In genomic region chr21:45220714-45221113, GRCh38 we compare ENCODE assay signal across 22 cellular contexts.
"Had no signal": no experiment of that assay in that cellular context is flagged by ENCODE, and none has a peak within 500 bp of the region (broad histone marks: within the 10 kb centered on the region; RNA-seq: fewer than 3 reads in every experiment).

No MANE protein-coding gene starts in this region.

- H3K27ac Mint-ChIP-seq: activated CD8-positive, alpha-beta memory T cell treated with anti-CD3 and anti-CD28 coated beads, Interleukin-2, amount 10 ng/mL, durations not matched to agents 7 days and 5 days; activated naive CD4-positive, alpha-beta T cell treated with anti-CD3 and anti-CD28 coated beads, Interleukin-2, amount 50 U/mL, for 72 hours; activated naive CD8-positive, alpha-beta T cell treated with anti-CD3 and anti-CD28 coated beads, Interleukin-2, amount 50 U/mL, for 24 hours; activated T-cell treated with anti-CD3 and anti-CD28 coated beads, Interleukin-2, amount 50 U/mL, for 24 hours; activated T-helper 1 cell treated with anti-CD3 and anti-CD28 coated beads, Interleukin-12 subunit alpha, Interleukin-12 subunit beta, Interleukin-2, Interleukin-4 antibody, amounts not matched to agents 30 ng/mL and 10 ng/mL and 1 ng/mL, durations not matched to agents 14 hours and 24 hours and 36 hours; T-helper 1 cell treated with Interleukin-12 subunit alpha and Interleukin-12 subunit beta and Interleukin-4 antibody, amounts not matched to agents 30 μg/mL and 1 μg/mL, for 36 hours; WTC11 had no signal

- H3K4me3 ChIP-seq: colonic mucosa, Peyer's patch had no signal

- H3K36me3 ChIP-seq: colonic mucosa had no signal

- H3K4me3 Mint-ChIP-seq: activated CD8-positive, alpha-beta memory T cell treated with anti-CD3 and anti-CD28 coated beads, Interleukin-2, amount 10 ng/mL, durations not matched to agents 7 days and 5 days; activated naive CD8-positive, alpha-beta T cell treated with anti-CD3 and anti-CD28 coated beads, Interleukin-2, amount 50 U/mL, for 24 hours; activated T-cell treated with anti-CD3 and anti-CD28 coated beads, Interleukin-2, amount 50 U/mL, for 24 hours; activated T-helper 1 cell treated with anti-CD3 and anti-CD28 coated beads, Interleukin-12 subunit alpha, Interleukin-12 subunit beta, Interleukin-2, Interleukin-4 antibody, amounts not matched to agents 30 ng/mL and 10 ng/mL and 1 ng/mL, durations not matched to agents 14 hours and 24 hours and 36 hours; T-helper 1 cell treated with Interleukin-12 subunit alpha and Interleukin-12 subunit beta and Interleukin-4 antibody, amounts not matched to agents 30 μg/mL and 1 μg/mL, for 36 hours; WTC11 had no signal

- H3K27ac ChIP-seq: brain microvascular endothelial cell, colonic mucosa, Peyer's patch had no signal

- H3K27me3 Mint-ChIP-seq: activated naive CD8-positive, alpha-beta T cell treated with anti-CD3 and anti-CD28 coated beads, Interleukin-2, amount 50 U/mL, for 24 hours; activated T-cell treated with anti-CD3 and anti-CD28 coated beads, Interleukin-2, amount 50 U/mL, for 24 hours had no signal

- DNase-seq: activated CD4-positive, CD25-positive, alpha-beta regulatory T cell treated with anti-CD3 and anti-CD28 coated beads, Interleukin-2, amount 50 U/mL, for 72 hours; activated CD8-positive, alpha-beta memory T cell treated with anti-CD3 and anti-CD28 coated beads, Interleukin-2, amount 10 ng/mL, durations not matched to agents 7 days and 5 days; activated effector memory CD4-positive, alpha-beta T cell treated with anti-CD3 and anti-CD28 coated beads, Interleukin-2, amount 50 U/mL, for 16 hours; activated naive CD4-positive, alpha-beta T cell treated with Interleukin-2 at 50 U/mL for 16 hours; activated naive CD8-positive, alpha-beta T cell treated with anti-CD3 and anti-CD28 coated beads, Interleukin-2, amount 50 U/mL, for 24 hours; activated T-cell treated with anti-CD3 and anti-CD28 coated beads, Interleukin-2, amount 50 U/mL, for 24 hours; amniotic stem cell; brain microvascular endothelial cell; cerebellar nuclear complex; colonic mucosa; NCI-H1105 treated with DMSO at 0.1 percent for 48 hours; NCI-H1436 treated with DMSO at 0.1 percent for 48 hours; NCI-H187 treated with DMSO at 0.1 percent for 48 hours; NCI-H2081 treated with DMSO at 0.1 percent for 48 hours; NCI-H446; NCI-H524; Peyer's patch; SHP77 had no signal

- H3K9me3 ChIP-seq: colonic mucosa, Peyer's patch had no signal

- ATAC-seq: activated CD8-positive, alpha-beta memory T cell treated with anti-CD3 and anti-CD28 coated beads, Interleukin-2, amount 10 ng/mL, durations not matched to agents 7 days and 5 days; activated naive CD4-positive, alpha-beta T cell treated with anti-CD3 and anti-CD28 coated beads, Interleukin-2, amount 50 U/mL, for 72 hours; activated naive CD8-positive, alpha-beta T cell treated with anti-CD3 and anti-CD28 coated beads, Interleukin-2, amount 50 U/mL, for 24 hours; WTC11 had no signal

- H3K27me3 ChIP-seq: brain microvascular endothelial cell, colonic mucosa, Peyer's patch had no signal

- H3K4me1 ChIP-seq: colonic mucosa had no signal
